Comparison of ENCODE assay signal across 9 cellular contexts in genomic region chr3:178536271-178537079, GRCh38. TPM values are rescaled to one million over a fixed set of nuclear protein-coding genes. Genes with fewer than 3 reads are reported as not detected.
A peak's percentile ranks its signal among the peaks of the same experiment; 100 is the strongest.
DNase-seq lines count a peak whose midpoint lies in the region; ATAC-seq, FAIRE-seq and TF ChIP-seq lines count a peak whose summit lies in the region.
"Had no signal": no experiment of that assay in that cellular context is flagged by ENCODE, and none has a peak within 500 bp of the region (broad histone marks: within the 10 kb centered on the region; RNA-seq: fewer than 3 reads in every experiment).

Gene KCNMB2 (plus strand): TSS chr3:178536436.

- intact Hi-C loops in Right ventricle myocardium superior (cut with DNase I), result no loop called here

- H3K4me3 ChIP-seq in retinal pigment epithelial cell (ENCODE audit: low read length), result peak within 1 kb of the TSS; percentile 45

- peak; percentile 21 for FAIRE-seq in GM19239 (lab: Jason Lieb, UNC)

- DNase-seq in GM19239 (ENCODE audit: insufficient read length, low spot score) (no peak), NCI-H748 (lab: John Stamatoyannopoulos, UW; ENCODE audit: unreplicated experiment) (peak; percentile 95), Right ventricle myocardium superior (no peak), retinal pigment epithelial cell (ENCODE audit: low read depth) (no peak), glomerular visceral epithelial cell (ENCODE audit: extremely low spot score) (no peak), GM19240 (ENCODE audit: insufficient read length, low spot score) (no peak), KG1 (lab: John Stamatoyannopoulos, UW) (no peak)
- DNase-seq in stimulated activated CD4-positive, alpha-beta T cell treated with anti-CD3 and anti-CD28 coated beads, Interleukin-2, amount 100 ng/mL, for 24 hours, result no peak

- TF ChIP-seq CTCF in retinal pigment epithelial cell (conservative IDR thresholded peaks at IDR 0.05; ENCODE audit: low read depth, low read length), result no peak

- peak; percentile 82 for ATAC-seq in Right ventricle myocardium superior (ENCODE audit: poor library complexity)

RNA-seq across cellular contexts. Expression of gene KCNMB2, which starts in this region (rescaled TPM):
- 2.6 TPM for total RNA-seq in Right ventricle myocardium superior
- total RNA-seq: HT1080 had no signal
